23 cellular contexts compared by ENCODE assay signal in the genomic region with DNA sequence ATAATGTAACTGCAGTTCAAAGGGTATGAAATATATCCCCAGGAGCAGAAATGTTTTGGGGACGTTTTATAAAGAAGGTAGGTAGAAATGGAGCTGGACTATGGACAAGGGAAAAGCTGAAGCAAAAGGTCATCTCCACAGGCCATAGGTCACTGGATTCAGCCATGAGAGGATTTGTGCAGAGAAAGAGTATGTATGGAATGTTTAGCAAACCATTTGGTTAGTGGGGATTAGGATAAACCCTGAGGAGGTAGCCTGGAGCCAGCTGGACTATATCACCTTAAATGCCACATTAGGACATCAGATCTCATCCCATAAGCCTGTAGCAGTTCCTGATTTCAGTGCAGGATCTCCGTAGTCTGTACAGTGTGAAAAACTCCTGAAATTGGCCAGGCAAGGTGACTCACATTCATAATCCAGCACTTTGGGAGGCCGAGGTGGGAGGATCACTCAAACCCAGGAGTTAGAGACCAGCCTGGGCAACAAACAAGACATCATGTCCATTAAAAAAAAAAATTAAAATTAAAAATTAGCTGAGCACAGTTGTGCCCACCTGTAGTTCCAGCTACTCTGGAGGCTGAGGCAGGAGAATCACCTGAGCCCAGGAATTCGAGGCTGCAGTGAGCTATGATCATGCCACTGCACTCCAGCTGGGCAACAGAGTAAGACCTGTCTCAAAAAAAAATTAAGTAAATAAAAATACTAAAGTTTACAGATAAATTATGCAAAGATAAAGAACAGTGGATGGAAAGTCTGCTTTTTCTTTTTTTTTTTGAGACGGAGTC. TPM values are rescaled to one million over a fixed set of nuclear protein-coding genes. Genes with fewer than 3 reads are reported as not detected.
DNase-seq lines count a peak whose midpoint lies in the region; ATAC-seq and TF ChIP-seq lines count a peak whose summit lies in the region.
"Had no signal": no experiment of that assay in that cellular context is flagged by ENCODE, and none has a peak within 500 bp of the region (broad histone marks: within the 10 kb centered on the region; RNA-seq: fewer than 3 reads in every experiment).

No MANE protein-coding gene starts in this region.

- no peaks in the 10 kb centered on the region for H3K36me3 ChIP-seq in Loucy (ENCODE audit: insufficient read depth, low read length)

- ATAC-seq in sciatic nerve (no peak), HG02870 (IDR thresholded peaks at IDR 0.05; ENCODE audit: unreplicated experiment) (no peak), GM19035 (IDR thresholded peaks at IDR 0.05; ENCODE audit: unreplicated experiment) (no peak)
- ATAC-seq: esophagus mucosa; K562; natural killer cell treated with Interleukin-12 subunit alpha and Interleukin-12 subunit beta and Interleukin-15 and Interleukin-18, amount 100 ng/mL, for 72 hours; PC-3; psoas muscle; T-cell had no signal

- DNase-seq in NCI-H82 (lab: John Stamatoyannopoulos, UW), result peak; percentile 68
- no peak for DNase-seq in NCI-H82 treated with DMSO at 0.1 percent for 48 hours (lab: John Stamatoyannopoulos, UW; ENCODE audit: unreplicated experiment)
- peak; percentile 16 for DNase-seq in left kidney (ENCODE audit: low read depth, low spot score)
- DNase-seq in sciatic nerve (ENCODE audit: low spot score), result peak; percentile 14
- DNase-seq in cerebellum (ENCODE audit: low spot score), result no peak
- DNase-seq: activated CD4-positive, alpha-beta T cell treated with anti-CD3 and anti-CD28 coated beads for 48 hours; activated CD8-positive, alpha-beta memory T cell treated with anti-CD3 and anti-CD28 coated beads, Interleukin-2, amount 50 U/mL, for 4 hours; Calu3; effector CD4-positive, alpha-beta T cell; midbrain; NCI-H748 treated with DMSO at 0.1 percent for 48 hours; PC-3; psoas muscle; SIG-M5; stimulated activated CD4-positive, alpha-beta T cell treated with anti-CD3 and anti-CD28 coated beads, Interleukin-4, amount 100 ng/mL, for 4 hours; T-cell had no signal

- H4K20me1 ChIP-seq in Loucy (ENCODE audit: insufficient read depth, low read length, poor library complexity, severe bottlenecking), result no peaks in the 10 kb centered on the region

- no peak overlapping the region for H3K9ac ChIP-seq in Loucy (ENCODE audit: low read depth, low read length, poor library complexity, severe bottlenecking)

- H3K4me1 ChIP-seq in Loucy (ENCODE audit: insufficient read depth, low read length, poor library complexity, severe bottlenecking), result peaks cover 37% of the 10 kb centered on the region

- peaks cover 82% of the 10 kb centered on the region for H3K79me2 ChIP-seq in Loucy (ENCODE audit: insufficient read depth, low read length)

- no peaks in the 10 kb centered on the region for H3F3A ChIP-seq in Loucy (ENCODE audit: low read depth)

- no peak overlapping the region for H3K4me3 ChIP-seq in Loucy (ENCODE audit: low read length, poor library complexity, severe bottlenecking)
- H3K4me3 ChIP-seq: K562, psoas muscle had no signal

- H3K4me2 ChIP-seq in Loucy (ENCODE audit: low read depth, low read length, poor library complexity, severe bottlenecking), result peak overlapping the region; percentile 63

- intact Hi-C loops in sciatic nerve (cut with DNase I), result no loop called here

- H3K9me2 ChIP-seq in Loucy (replicated peaks; ENCODE audit: low read depth, low read length), result no peaks in the 10 kb centered on the region

- no peak overlapping the region for H2AFZ ChIP-seq in Loucy (ENCODE audit: low read length)

- no peak for TF ChIP-seq CTCF in Loucy (conservative IDR thresholded peaks at IDR 0.05; ENCODE audit: low read length)

- H3K27me3 ChIP-seq in Loucy (ENCODE audit: insufficient read depth, low read length, poor library complexity, severe bottlenecking), result no peaks in the 10 kb centered on the region

- H3K9me3 ChIP-seq in Loucy (ENCODE audit: insufficient read depth, low read depth, low read length), result no peaks in the 10 kb centered on the region
- H3K9me3 ChIP-seq: psoas muscle had no signal

RNA-seq across cellular contexts. Expression of a gene that starts 4.7 kb away (rescaled TPM):
- total RNA-seq in sciatic nerve (47.6 TPM), cerebellum (46.0 TPM)

RNA-seq across cellular contexts. Expression of a gene that starts 18.1 kb away (rescaled TPM):
- 1.6 TPM for total RNA-seq in sciatic nerve
- not detected for total RNA-seq in cerebellum
- total RNA-seq: Calu3; esophagus mucosa; K562; natural killer cell treated with Interleukin-12 subunit alpha and Interleukin-12 subunit beta and Interleukin-15 and Interleukin-18, amount 100 ng/mL, for 72 hours; PC-3; psoas muscle; urinary bladder had no signal

RNA-seq across cellular contexts. Expression of a gene that starts 21.5 kb away (rescaled TPM):
- total RNA-seq in sciatic nerve, result 7.3 TPM
- 3.7 TPM for total RNA-seq in cerebellum

RNA-seq across cellular contexts. Expression of a gene that starts 32.1 kb away (rescaled TPM):
- total RNA-seq in sciatic nerve (73.9 TPM), cerebellum (5.7 TPM)

RNA-seq across cellular contexts. Expression of a gene that starts 57.9 kb away (rescaled TPM):
- total RNA-seq in sciatic nerve, result 22.0 TPM
- total RNA-seq in cerebellum, result 9.4 TPM

Comparison
In these comparisons a context has a peak if more than half of its experiments do, and no peak if none do; other contexts are left out.
1. DNase-seq: peak in NCI-H82 (single experiment), left kidney (single experiment) and sciatic nerve (single experiment); none in NCI-H82 treated with DMSO at 0.1 percent for 48 hours (single experiment) and cerebellum (single experiment).